ENCODE assay signal across 1 cellular context in the genomic region with DNA sequence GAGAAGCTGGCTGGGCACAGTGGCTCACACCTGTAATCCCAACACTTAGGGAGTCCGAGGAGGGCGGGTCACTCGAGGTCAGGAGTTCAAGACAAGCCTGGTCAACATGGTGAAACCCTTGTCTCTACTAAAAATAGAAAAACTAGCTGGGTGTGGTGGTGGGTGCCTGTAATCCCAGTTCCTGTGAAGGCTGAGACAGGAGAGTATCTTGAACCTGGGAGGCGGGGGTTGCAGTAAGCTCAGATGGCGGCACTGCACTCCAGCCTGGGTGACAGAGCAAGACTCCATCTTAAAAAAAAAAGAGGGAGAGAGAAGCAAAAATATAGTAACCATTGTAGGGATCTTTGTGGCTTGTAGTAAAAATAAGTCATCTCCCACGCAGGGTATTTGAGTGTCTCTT.
TF ChIP-seq lines count a peak whose summit lies in the region.
"Not testable (repeated sequence)": the region's sequence is repeated elsewhere in the genome, so short reads cannot be mapped to it uniquely, and the experiment has no call there.

No MANE protein-coding gene starts in this region.

TF ChIP-seq in K562, 482 proteins besides CTCF, POLR2A, EP300 and RAD21:
- TF ChIP-seq, protein P1, sequence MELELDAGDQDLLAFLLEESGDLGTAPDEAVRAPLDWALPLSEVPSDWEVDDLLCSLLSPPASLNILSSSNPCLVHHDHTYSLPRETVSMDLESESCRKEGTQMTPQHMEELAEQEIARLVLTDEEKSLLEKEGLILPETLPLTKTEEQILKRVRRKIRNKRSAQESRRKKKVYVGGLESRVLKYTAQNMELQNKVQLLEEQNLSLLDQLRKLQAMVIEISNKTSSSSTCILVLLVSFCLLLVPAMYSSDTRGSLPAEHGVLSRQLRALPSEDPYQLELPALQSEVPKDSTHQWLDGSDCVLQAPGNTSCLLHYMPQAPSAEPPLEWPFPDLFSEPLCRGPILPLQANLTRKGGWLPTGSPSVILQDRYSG (tag; conservative IDR thresholded peaks at IDR 0.05; ENCODE audit: low read depth), result 0 out of 2 replicates have a peak, but pooled peaks have one; percentile 60
- peak; percentile 43; the same call in 1 of the 2 replicates for TF ChIP-seq ETV1 (tag; conservative IDR thresholded peaks at IDR 0.05; ENCODE audit: low read depth)
- TF ChIP-seq NR2C2 (CRISPR knock-in tag; IDR thresholded peaks at IDR 0.05); NR2C1 (IDR thresholded peaks at IDR 0.05); CEBPG (CRISPR knock-in tag; IDR thresholded peaks at IDR 0.05); NR4A1 (CRISPR knock-in tag; IDR thresholded peaks at IDR 0.05): not testable (repeated sequence)
- peak; percentile 66 for TF ChIP-seq NR2C2 (tag; IDR thresholded peaks at IDR 0.05)
- peak; percentile 48; the same call in 1 of the 2 replicates for TF ChIP-seq NR2C1 (tag; IDR thresholded peaks at IDR 0.05)
- peak; percentile 88 for TF ChIP-seq MEF2D (tag; conservative IDR thresholded peaks at IDR 0.05; ENCODE audit: low read depth)
- TF ChIP-seq CEBPG (tag; conservative IDR thresholded peaks at IDR 0.05 in 1 of 2, IDR thresholded peaks at IDR 0.05 in 1 of 2), result peak; percentile 34 to 58; a peak in 1 of 4 replicates
- TF ChIP-seq NR4A1 (tag; IDR thresholded peaks at IDR 0.05), result peak; percentile 49; the same call in 1 of the 2 replicates
